In the genomic region with DNA sequence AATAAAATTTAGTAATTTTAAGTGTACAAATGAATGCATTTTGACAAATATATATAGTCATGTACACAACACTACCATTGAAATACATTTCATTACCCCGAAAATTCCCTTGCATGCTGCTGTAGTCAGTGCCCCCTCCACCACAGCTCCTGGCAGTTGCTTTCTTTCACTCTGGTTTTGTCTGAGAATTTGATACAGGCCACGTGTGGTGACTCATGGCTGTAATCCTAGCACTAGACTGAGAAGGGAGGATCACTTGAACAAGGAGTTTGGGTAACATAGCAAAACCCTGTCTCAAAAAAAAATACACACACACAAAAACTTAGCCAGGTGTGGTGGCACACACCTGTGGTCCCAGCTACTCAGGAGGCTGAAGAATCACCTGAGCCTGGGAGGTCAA, we compare ENCODE assay signal across 15 cellular contexts.
A peak's percentile ranks its signal among the peaks of the same experiment; 100 is the strongest.
DNase-seq lines count a peak whose midpoint lies in the region; ATAC-seq and TF ChIP-seq lines count a peak whose summit lies in the region.
"Had no signal": no experiment of that assay in that cellular context is flagged by ENCODE, and none has a peak within 500 bp of the region (broad histone marks: within the 10 kb centered on the region; RNA-seq: fewer than 3 reads in every experiment).

No MANE protein-coding gene starts in this region.

- H3K4me1 ChIP-seq in GM23338 (ENCODE audit: insufficient read depth): no peaks in the 10 kb centered on the region
- H3K4me1 ChIP-seq in neuronal stem cell (ENCODE audit: control insufficient read depth in 2 of 2, insufficient read depth in 1 of 2, low read depth in 1 of 2, low read length in 2 of 2): no peaks in the 10 kb centered on the region
- H3K4me1 ChIP-seq: esophagus squamous epithelium had no signal

- no peak overlapping the region for H2BK12ac ChIP-seq in neuronal stem cell (ENCODE audit: low read length)

- H3F3A ChIP-seq in GM23338 (replicated peaks; ENCODE audit: low read depth): no peaks in the 10 kb centered on the region

- no peak overlapping the region for H3K23ac ChIP-seq in neuronal stem cell (ENCODE audit: low read depth, low read length, poor library complexity)

- ATAC-seq in stimulated activated naive CD8-positive, alpha-beta T cell treated with anti-CD3 and anti-CD28 coated beads, Interleukin-15, amount 100 ng/mL, for 72 hours: peak; percentile 71
- no peak for ATAC-seq in stimulated activated naive CD8-positive, alpha-beta T cell treated with anti-CD3 and anti-CD28 coated beads, Interleukin-15, Interleukin-2, amounts not matched to agents 100 U/mL and 50 U/mL, for 24 hours
- ATAC-seq in HG03571 (IDR thresholded peaks at IDR 0.05; ENCODE audit: unreplicated experiment): no peak
- no peak for ATAC-seq in GM23338
- ATAC-seq: left lobe of liver had no signal

- DNase-seq in stimulated activated naive CD8-positive, alpha-beta T cell treated with anti-CD3 and anti-CD28 coated beads, Interleukin-15, amount 100 ng/mL, for 72 hours: no peak
- no peak for DNase-seq in stimulated activated naive CD8-positive, alpha-beta T cell treated with anti-CD3 and anti-CD28 coated beads, Interleukin-15, Interleukin-2, amounts not matched to agents 100 U/mL and 50 U/mL, for 24 hours
- DNase-seq in SK-MEL-5 (ENCODE audit: low read depth, low spot score) (peak; percentile 50), fibroblast of the conjunctiva (ENCODE audit: low read depth) (peak; percentile 22), cortex of kidney (lab: John Stamatoyannopoulos, UW) (no peak), GM23338 (ENCODE audit: low spot score) (no peak), neuronal stem cell (ENCODE audit: low spot score) (no peak)
- DNase-seq: aorta; esophagus squamous epithelium; NCI-H2081 treated with DMSO at 0.1 percent for 48 hours; OCI-M1; stimulated activated CD4-positive, alpha-beta T cell treated with anti-CD3 and anti-CD28 coated beads, Interleukin-2, amount 100 ng/mL, for 24 hours had no signal

- H3K4me1 Mint-ChIP-seq in stimulated activated naive CD8-positive, alpha-beta T cell treated with anti-CD3 and anti-CD28 coated beads, Interleukin-15, amount 100 ng/mL, for 72 hours: peaks cover 4% of the 10 kb centered on the region
- no peaks in the 10 kb centered on the region for H3K4me1 Mint-ChIP-seq in GM23338

- no peak overlapping the region for H3K4ac ChIP-seq in neuronal stem cell (ENCODE audit: low read length)

- H3K4me2 ChIP-seq in GM23338 (no peak overlapping the region), neuronal stem cell (ENCODE audit: insufficient read depth, low read length, poor library complexity, severe bottlenecking) (no peak overlapping the region)

- no peak overlapping the region for H2BK15ac ChIP-seq in neuronal stem cell (ENCODE audit: low read length)

- H3K36me3 Mint-ChIP-seq in GM23338 (ENCODE audit: low read depth): no peaks in the 10 kb centered on the region

- no peaks in the 10 kb centered on the region for H3K36me3 ChIP-seq in GM23338 (ENCODE audit: insufficient read depth)
- no peaks in the 10 kb centered on the region for H3K36me3 ChIP-seq in neuronal stem cell (replicated peaks in 1 of 2; ENCODE audit: control insufficient read depth in 2 of 2, insufficient read depth in 2 of 2, low read length in 2 of 2)
- H3K36me3 ChIP-seq: esophagus squamous epithelium, neutrophil had no signal

- H3K9ac ChIP-seq in neuronal stem cell (ENCODE audit: low read depth, low read length, poor library complexity): no peak overlapping the region

- no peaks in the 10 kb centered on the region for H3K79me2 ChIP-seq in GM23338 (replicated peaks; ENCODE audit: insufficient read depth)

- H3K9me3 Mint-ChIP-seq in stimulated activated naive CD8-positive, alpha-beta T cell treated with anti-CD3 and anti-CD28 coated beads, Interleukin-15, amount 100 ng/mL, for 72 hours: no peaks in the 10 kb centered on the region
- no peaks in the 10 kb centered on the region for H3K9me3 Mint-ChIP-seq in GM23338

- H2AFZ ChIP-seq in GM23338 (no peak overlapping the region), neuronal stem cell (ENCODE audit: low read length) (no peak overlapping the region)

- no peaks in the 10 kb centered on the region for H3K9me2 ChIP-seq in GM23338 (ENCODE audit: insufficient read depth)

- no CpG with 5 or more reads among the region's 2 CpGs for WGBS in neuronal stem cell (ENCODE audit: extremely low coverage in 2 of 2, insufficient read length in 2 of 2, insufficient replicate concordance in 1 of 2), 2 donors

- no peak overlapping the region for H2BK120ac ChIP-seq in neuronal stem cell (ENCODE audit: low read depth, low read length)

- H3K4me3 ChIP-seq in GM23338 (no peak overlapping the region), neuronal stem cell (ENCODE audit: low read length in 2 of 2) (no peak overlapping the region)
- H3K4me3 ChIP-seq: esophagus squamous epithelium had no signal

- H3K14ac ChIP-seq in neuronal stem cell (ENCODE audit: low read length): no peak overlapping the region

- no peaks in the 10 kb centered on the region for H4K20me1 ChIP-seq in GM23338 (replicated peaks; ENCODE audit: insufficient read depth)

- no peak overlapping the region for H4K91ac ChIP-seq in neuronal stem cell (ENCODE audit: low read depth, low read length, poor library complexity)

- in situ Hi-C loops in SK-MEL-5 (cut with HindIII; ENCODE audit: low pct_unique_long_range_greater_than_20kb, low sequenced_read_pairs): no loop called here

- TF ChIP-seq CTCF in GM23338 (conservative IDR thresholded peaks at IDR 0.05; ENCODE audit: low read depth in 2 of 2): no peak

- H4K8ac ChIP-seq in neuronal stem cell (ENCODE audit: low read depth, low read length): no peak overlapping the region

- H3K27me3 ChIP-seq in GM23338 (ENCODE audit: insufficient read depth): no peaks in the 10 kb centered on the region
- peaks cover 0 to 6% (median 0%) of the 10 kb centered on the region in 3 experiments for H3K27me3 ChIP-seq in neuronal stem cell (ENCODE audit: control insufficient read depth in 3 of 3, insufficient read depth in 3 of 3, low read depth in 1 of 3, low read length in 3 of 3)
- H3K27me3 ChIP-seq: neutrophil had no signal

- H3K27ac Mint-ChIP-seq in stimulated activated naive CD8-positive, alpha-beta T cell treated with anti-CD3 and anti-CD28 coated beads, Interleukin-15, amount 100 ng/mL, for 72 hours: no peak overlapping the region
- H3K27ac Mint-ChIP-seq in GM23338: no peak overlapping the region

- H3K27me3 Mint-ChIP-seq in stimulated activated naive CD8-positive, alpha-beta T cell treated with anti-CD3 and anti-CD28 coated beads, Interleukin-15, amount 100 ng/mL, for 72 hours: no peaks in the 10 kb centered on the region
- no peaks in the 10 kb centered on the region for H3K27me3 Mint-ChIP-seq in GM23338 (ENCODE audit: insufficient read depth, low read depth, poor library complexity)

- H3K79me1 ChIP-seq in neuronal stem cell (ENCODE audit: low read depth, low read length): no peaks in the 10 kb centered on the region

- H2AK5ac ChIP-seq in neuronal stem cell (ENCODE audit: low read depth, low read length): no peak overlapping the region

- no peak overlapping the region for H3K4me3 Mint-ChIP-seq in stimulated activated naive CD8-positive, alpha-beta T cell treated with anti-CD3 and anti-CD28 coated beads, Interleukin-15, amount 100 ng/mL, for 72 hours
- no peak overlapping the region for H3K4me3 Mint-ChIP-seq in GM23338

- H3K9me3 ChIP-seq in neuronal stem cell (replicated peaks in 1 of 2; ENCODE audit: control insufficient read depth in 2 of 2, insufficient read depth in 1 of 2, low read depth in 1 of 2, low read length in 2 of 2): peaks cover 0 to 2% of the 10 kb centered on the region in 2 donors
- H3K9me3 ChIP-seq: esophagus squamous epithelium, neutrophil had no signal

- H2BK5ac ChIP-seq in neuronal stem cell (ENCODE audit: low read length): no peak overlapping the region

- H3K27ac ChIP-seq in GM23338 (ENCODE audit: low read depth) (no peak overlapping the region), neuronal stem cell (replicated peaks; ENCODE audit: low read length) (no peak overlapping the region)
- H3K27ac ChIP-seq: esophagus squamous epithelium, neutrophil had no signal

- no peak overlapping the region for H3K18ac ChIP-seq in neuronal stem cell (ENCODE audit: low read length)

TF ChIP-seq in GM23338, 12 proteins besides CTCF, POLR2A, EP300 and RAD21 (continues in another document):
- TF ChIP-seq, protein P1, sequence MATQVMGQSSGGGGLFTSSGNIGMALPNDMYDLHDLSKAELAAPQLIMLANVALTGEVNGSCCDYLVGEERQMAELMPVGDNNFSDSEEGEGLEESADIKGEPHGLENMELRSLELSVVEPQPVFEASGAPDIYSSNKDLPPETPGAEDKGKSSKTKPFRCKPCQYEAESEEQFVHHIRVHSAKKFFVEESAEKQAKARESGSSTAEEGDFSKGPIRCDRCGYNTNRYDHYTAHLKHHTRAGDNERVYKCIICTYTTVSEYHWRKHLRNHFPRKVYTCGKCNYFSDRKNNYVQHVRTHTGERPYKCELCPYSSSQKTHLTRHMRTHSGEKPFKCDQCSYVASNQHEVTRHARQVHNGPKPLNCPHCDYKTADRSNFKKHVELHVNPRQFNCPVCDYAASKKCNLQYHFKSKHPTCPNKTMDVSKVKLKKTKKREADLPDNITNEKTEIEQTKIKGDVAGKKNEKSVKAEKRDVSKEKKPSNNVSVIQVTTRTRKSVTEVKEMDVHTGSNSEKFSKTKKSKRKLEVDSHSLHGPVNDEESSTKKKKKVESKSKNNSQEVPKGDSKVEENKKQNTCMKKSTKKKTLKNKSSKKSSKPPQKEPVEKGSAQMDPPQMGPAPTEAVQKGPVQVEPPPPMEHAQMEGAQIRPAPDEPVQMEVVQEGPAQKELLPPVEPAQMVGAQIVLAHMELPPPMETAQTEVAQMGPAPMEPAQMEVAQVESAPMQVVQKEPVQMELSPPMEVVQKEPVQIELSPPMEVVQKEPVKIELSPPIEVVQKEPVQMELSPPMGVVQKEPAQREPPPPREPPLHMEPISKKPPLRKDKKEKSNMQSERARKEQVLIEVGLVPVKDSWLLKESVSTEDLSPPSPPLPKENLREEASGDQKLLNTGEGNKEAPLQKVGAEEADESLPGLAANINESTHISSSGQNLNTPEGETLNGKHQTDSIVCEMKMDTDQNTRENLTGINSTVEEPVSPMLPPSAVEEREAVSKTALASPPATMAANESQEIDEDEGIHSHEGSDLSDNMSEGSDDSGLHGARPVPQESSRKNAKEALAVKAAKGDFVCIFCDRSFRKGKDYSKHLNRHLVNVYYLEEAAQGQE (IDR thresholded peaks at IDR 0.05; ENCODE audit: unreplicated experiment): no peak
- TF ChIP-seq CREB1 (CRISPR knock-in tag; IDR thresholded peaks at IDR 0.05; ENCODE audit: low read depth): no peak
- TF ChIP-seq EZH2phosphoT487 (IDR thresholded peaks at IDR 0.05; ENCODE audit: unreplicated experiment): no peak
- TF ChIP-seq ZNF114 (CRISPR knock-in tag; IDR thresholded peaks at IDR 0.05): no peak
- TF ChIP-seq STAT1 (IDR thresholded peaks at IDR 0.05; ENCODE audit: unreplicated experiment): no peak
- TF ChIP-seq NANOG (IDR thresholded peaks at IDR 0.05; ENCODE audit: borderline replicate concordance): no peak

Comparison
In these comparisons a context has a peak if more than half of its experiments do, and no peak if none do; other contexts are left out.
1. DNase-seq: peak in SK-MEL-5 (single experiment) and fibroblast of the conjunctiva (single experiment); none in stimulated activated naive CD8-positive, alpha-beta T cell treated with anti-CD3 and anti-CD28 coated beads, Interleukin-15, amount 100 ng/mL, for 72 hours (0 of 2), stimulated activated naive CD8-positive, alpha-beta T cell treated with anti-CD3 and anti-CD28 coated beads, Interleukin-15, Interleukin-2, amounts not matched to agents 100 U/mL and 50 U/mL, for 24 hours (single experiment), cortex of kidney (single experiment), GM23338 (single experiment) and neuronal stem cell (single experiment).